8 cellular contexts compared by ENCODE assay signal in genomic region chr1:156052862-156053769, GRCh38. TPM values are rescaled to one million over a fixed set of nuclear protein-coding genes. Genes with fewer than 3 reads are reported as not detected.
DNase-seq lines count a peak whose midpoint lies in the region; ATAC-seq and TF ChIP-seq lines count a peak whose summit lies in the region.

No MANE protein-coding gene starts in this region.

- no peak for TF ChIP-seq EP300 in gastroesophageal sphincter (IDR thresholded peaks at IDR 0.05)

- H3K27me3 Mint-ChIP-seq in osteocyte (ENCODE audit: unreplicated experiment): no peaks in the 10 kb centered on the region

- WGBS in gastroesophageal sphincter (ENCODE audit: low coverage in 1 of 2), 2 donors: 4 to 6% methylated on average over 3 to 5 of the region's 63 CpGs
- 2% methylated on average over 60 of the region's 63 CpGs for WGBS in thymus

- no peak for TF ChIP-seq POLR2A in gastroesophageal sphincter (IDR thresholded peaks at IDR 0.05)

- H3K27me3 ChIP-seq in SJSA1 (replicated peaks): no peaks in the 10 kb centered on the region
- H3K27me3 ChIP-seq in gastroesophageal sphincter: no peaks in the 10 kb centered on the region
- H3K27me3 ChIP-seq in thymus (ENCODE audit: control insufficient read depth, insufficient read depth): no peaks in the 10 kb centered on the region

- peaks cover 15% of the 10 kb centered on the region for H3K36me3 ChIP-seq in SJSA1
- H3K36me3 ChIP-seq in gastroesophageal sphincter: peaks cover 0 to 47% of the 10 kb centered on the region in 2 donors
- peaks cover 13% of the 10 kb centered on the region for H3K36me3 ChIP-seq in thymus (ENCODE audit: control insufficient read depth, insufficient read depth)

- H3K27ac ChIP-seq in SJSA1: no peak overlapping the region
- peak overlapping the region; percentile 49 to 96 (median 94) for H3K27ac ChIP-seq in gastroesophageal sphincter
- H3K27ac ChIP-seq in thymus (ENCODE audit: low read depth): peak overlapping the region; percentile 75

- peak overlapping the region; percentile 92 for H3K4me3 Mint-ChIP-seq in osteocyte (ENCODE audit: unreplicated experiment)

- peak in 1 of 4 experiments; percentile 1 for TF ChIP-seq CTCF in gastroesophageal sphincter (IDR thresholded peaks at IDR 0.05)
- TF ChIP-seq CTCF in osteocyte (IDR thresholded peaks at IDR 0.05): peak; percentile 47

- peaks cover 25% of the 10 kb centered on the region for H3K4me1 Mint-ChIP-seq in osteocyte (ENCODE audit: unreplicated experiment)

- ATAC-seq in gastroesophageal sphincter: peak; percentile 4
- ATAC-seq in HG03135 (IDR thresholded peaks at IDR 0.05; ENCODE audit: unreplicated experiment): no peak

- H3K9me3 Mint-ChIP-seq in osteocyte (ENCODE audit: unreplicated experiment): no peaks in the 10 kb centered on the region

- H3K36me3 Mint-ChIP-seq in osteocyte (ENCODE audit: unreplicated experiment): peaks cover 10% of the 10 kb centered on the region

- DNase-seq in GM03348 (ENCODE audit: low spot score) (peak; percentile 84), KG1 (lab: John Stamatoyannopoulos, UW) (peak; percentile 73), SJSA1 (ENCODE audit: low read depth in 1 of 2, low spot score in 2 of 2) (peak; percentile 66), osteocyte (ENCODE audit: extremely low spot score, unreplicated experiment) (peak; percentile 90)
- DNase-seq in activated naive CD4-positive, alpha-beta T cell treated with Interleukin-2 at 50 U/mL for 16 hours: peak; percentile 73

- H3K4me1 ChIP-seq in SJSA1 (replicated peaks): peaks cover 8% of the 10 kb centered on the region
- H3K4me1 ChIP-seq in gastroesophageal sphincter: peaks cover 0 to 29% (median 8%) of the 10 kb centered on the region in 3 donors
- H3K4me1 ChIP-seq in thymus (ENCODE audit: control insufficient read depth, insufficient read depth, low read length): peaks cover 10% of the 10 kb centered on the region

- peak overlapping the region; percentile 75 for H3K4me3 ChIP-seq in SJSA1
- peak overlapping the region; percentile 49 to 80 for H3K4me3 ChIP-seq in gastroesophageal sphincter
- peak overlapping the region; percentile 65 for H3K4me3 ChIP-seq in thymus (ENCODE audit: low read length)

- peak overlapping the region; percentile 84 for H3K27ac Mint-ChIP-seq in osteocyte (ENCODE audit: unreplicated experiment)

- H3K9me3 ChIP-seq in SJSA1 (replicated peaks): no peaks in the 10 kb centered on the region
- no peaks in the 10 kb centered on the region for H3K9me3 ChIP-seq in gastroesophageal sphincter
- no peaks in the 10 kb centered on the region for H3K9me3 ChIP-seq in thymus (ENCODE audit: control insufficient read depth)

RNA-seq across cellular contexts. Expression of gene UBQLN4, which starts 0.5 kb away (rescaled TPM):
- total RNA-seq in SJSA1 (2014; rRNA removed; shearing (Covaris generic)): 11.4 and 18.2 TPM in 2 replicates
- total RNA-seq in gastroesophageal sphincter: 10 to 100 TPM; 19.6 to 29.6 (median 24.8) TPM
- 36.4 and 36.9 TPM in 2 replicates for total RNA-seq in osteocyte
- 15.1 TPM for polyA plus RNA-seq in thymus

RNA-seq across cellular contexts. Expression of gene LAMTOR2, which starts 1.5 kb away (rescaled TPM):
- total RNA-seq in SJSA1 (2014; rRNA removed; shearing (Covaris generic)): 49.0 and 55.8 TPM in 2 replicates
- 10 to 100 TPM; 66.8 to 79.3 (median 73.1) TPM for total RNA-seq in gastroesophageal sphincter
- total RNA-seq in osteocyte: 56.2 and 59.9 TPM in 2 replicates
- 82.2 TPM for polyA plus RNA-seq in thymus

RNA-seq across cellular contexts. Expression of gene RAB25, which starts 7.8 kb away (rescaled TPM):
- not detected in 2 replicates for total RNA-seq in SJSA1 (2014; rRNA removed; shearing (Covaris generic))
- total RNA-seq in gastroesophageal sphincter (10 to 100 TPM in 1 of 4 donors, not detected in 3; 22.1 TPM), osteocyte (not detected in 2 replicates)
- polyA plus RNA-seq in thymus: 43.1 TPM

RNA-seq across cellular contexts. Expression of gene MEX3A, which starts 29.1 kb away (rescaled TPM):
- 0.13 and 1.1 TPM in 2 replicates for total RNA-seq in SJSA1 (2014; rRNA removed; shearing (Covaris generic))
- under 1 TPM; under 0.01 to 0.78 (median 0.52) TPM for total RNA-seq in gastroesophageal sphincter
- 19.8 and 20.7 TPM in 2 replicates for total RNA-seq in osteocyte
- polyA plus RNA-seq in thymus: 0.55 TPM

RNA-seq across cellular contexts. Expression of gene SSR2, which starts 32.4 kb away (rescaled TPM):
- 507 and 546 TPM in 2 replicates for total RNA-seq in SJSA1 (2014; rRNA removed; shearing (Covaris generic))
- total RNA-seq in gastroesophageal sphincter: 100 to 1,000 TPM; 103 to 157 (median 146) TPM
- 283 and 284 TPM in 2 replicates for total RNA-seq in osteocyte
- 251 TPM for polyA plus RNA-seq in thymus
